19 cellular contexts compared by ENCODE assay signal in genomic region chr10:61990761-61991135, GRCh38.
DNase-seq lines count a peak whose midpoint lies in the region; ATAC-seq and TF ChIP-seq lines count a peak whose summit lies in the region.
"Had no signal": no experiment of that assay in that cellular context is flagged by ENCODE, and none has a peak within 500 bp of the region (broad histone marks: within the 10 kb centered on the region; RNA-seq: fewer than 3 reads in every experiment).

No MANE protein-coding gene starts in this region.

- H3K27me3 Mint-ChIP-seq in activated naive CD4-positive, alpha-beta T cell treated with anti-CD3 and anti-CD28 coated beads, Interleukin-2, amount 50 U/mL, for 24 hours, result no peaks in the 10 kb centered on the region
- no peaks in the 10 kb centered on the region for H3K27me3 Mint-ChIP-seq in activated CD4-positive, alpha-beta memory T cell treated with anti-CD3 and anti-CD28 coated beads, Interleukin-2, amount 10 ng/mL, durations not matched to agents 7 days and 5 days

- POLR2A ChIA-PET in activated CD4-positive, alpha-beta memory T cell treated with anti-CD3 and anti-CD28 coated beads, Interleukin-2, amount 10 ng/mL, durations not matched to agents 7 days and 5 days (lab: Charles Lee), result interaction anchor here (10.7 to 13.5 kb wide), 2 partner anchors 59 to 89 kb away, joined by 315 to 355 read pairs; partner anchors contain the start of gene ARID5B

- ATAC-seq in HG03571 (IDR thresholded peaks at IDR 0.05; ENCODE audit: unreplicated experiment) (no peak), HG03432 (IDR thresholded peaks at IDR 0.05; ENCODE audit: unreplicated experiment) (no peak)
- ATAC-seq: GM23338, upper lobe of right lung had no signal

- TF ChIP-seq CTCF in fibroblast of villous mesenchyme (IDR thresholded peaks at IDR 0.05; ENCODE audit: insufficient read depth, low read depth, low read length), result no peak

- DNase-seq in activated naive CD4-positive, alpha-beta T cell (lab: John Stamatoyannopoulos, UW), result no peak
- no peak for DNase-seq in activated CD4-positive, alpha-beta memory T cell treated with anti-CD3 and anti-CD28 coated beads, Interleukin-2, amount 10 ng/mL, durations not matched to agents 7 days and 5 days
- DNase-seq in fibroblast of villous mesenchyme (ENCODE audit: low read depth), result peak; percentile 61
- DNase-seq in NCI-H345 (lab: John Stamatoyannopoulos, UW), result no peak
- no peak for DNase-seq in H4 (ENCODE audit: low spot score)
- DNase-seq: AML-193; central memory CD4-positive, alpha-beta T cell; endodermal cell; NCI-H1105; NCI-H2171 treated with DMSO at 0.1 percent for 48 hours; stimulated activated CD4-positive, alpha-beta T cell treated with anti-CD3 and anti-CD28 coated beads, Interleukin-4, amount 100 ng/mL, for 1 hour; T1000; upper lobe of right lung had no signal

- CTCF ChIA-PET in activated CD4-positive, alpha-beta memory T cell treated with anti-CD3 and anti-CD28 coated beads, Interleukin-2, amount 10 ng/mL, durations not matched to agents 7 days and 5 days (lab: Charles Lee), result interaction anchor here (1.2 kb wide), 1 partner anchor 47 kb away, joined by 3 read pairs; no protein-coding TSS in a partner anchor

- H3K4me3 ChIP-seq in fibroblast of villous mesenchyme (ENCODE audit: low read depth, low read length), result no peak overlapping the region
- H3K4me3 ChIP-seq: GM23338, right atrium auricular region, upper lobe of right lung had no signal

- H3K27ac Mint-ChIP-seq in activated naive CD4-positive, alpha-beta T cell treated with anti-CD3 and anti-CD28 coated beads, Interleukin-2, amount 50 U/mL, for 24 hours, result peak overlapping the region; percentile 100
- peak overlapping the region; percentile 5 for H3K27ac Mint-ChIP-seq in activated CD4-positive, alpha-beta memory T cell treated with anti-CD3 and anti-CD28 coated beads, Interleukin-2, amount 10 ng/mL, durations not matched to agents 7 days and 5 days
- H3K27ac Mint-ChIP-seq: endodermal cell, GM23338 had no signal

- peak overlapping the region; percentile 53 for H3K4me3 Mint-ChIP-seq in activated naive CD4-positive, alpha-beta T cell treated with anti-CD3 and anti-CD28 coated beads, Interleukin-2, amount 50 U/mL, for 24 hours
- H3K4me3 Mint-ChIP-seq in activated CD4-positive, alpha-beta memory T cell treated with anti-CD3 and anti-CD28 coated beads, Interleukin-2, amount 10 ng/mL, durations not matched to agents 7 days and 5 days, result no peak overlapping the region
- H3K4me3 Mint-ChIP-seq: endodermal cell, GM23338, nephron had no signal

- H3K36me3 Mint-ChIP-seq in activated naive CD4-positive, alpha-beta T cell treated with anti-CD3 and anti-CD28 coated beads, Interleukin-2, amount 50 U/mL, for 24 hours, result peaks cover 28% of the 10 kb centered on the region
- H3K36me3 Mint-ChIP-seq in activated CD4-positive, alpha-beta memory T cell treated with anti-CD3 and anti-CD28 coated beads, Interleukin-2, amount 10 ng/mL, durations not matched to agents 7 days and 5 days (ENCODE audit: low read depth), result peaks cover 53% of the 10 kb centered on the region

- H3K4me1 Mint-ChIP-seq in activated naive CD4-positive, alpha-beta T cell treated with anti-CD3 and anti-CD28 coated beads, Interleukin-2, amount 50 U/mL, for 24 hours, result peaks cover 90% of the 10 kb centered on the region
- H3K4me1 Mint-ChIP-seq in activated CD4-positive, alpha-beta memory T cell treated with anti-CD3 and anti-CD28 coated beads, Interleukin-2, amount 10 ng/mL, durations not matched to agents 7 days and 5 days, result peaks cover 91% of the 10 kb centered on the region

- H3K9me3 Mint-ChIP-seq in activated naive CD4-positive, alpha-beta T cell treated with anti-CD3 and anti-CD28 coated beads, Interleukin-2, amount 50 U/mL, for 24 hours, result peaks cover 6% of the 10 kb centered on the region
- H3K9me3 Mint-ChIP-seq in activated CD4-positive, alpha-beta memory T cell treated with anti-CD3 and anti-CD28 coated beads, Interleukin-2, amount 10 ng/mL, durations not matched to agents 7 days and 5 days, result no peaks in the 10 kb centered on the region
- H3K9me3 Mint-ChIP-seq: endodermal cell, GM23338, nephron had no signal
